In genomic region chr15:90680371-90680935, GRCh38 we compare ENCODE assay signal across 10 cellular contexts. TPM values are rescaled to one million over a fixed set of nuclear protein-coding genes. Genes with fewer than 3 reads are reported as not detected.
DNase-seq lines count a peak whose midpoint lies in the region; ATAC-seq, FAIRE-seq and TF ChIP-seq lines count a peak whose summit lies in the region.
"Had no signal": no experiment of that assay in that cellular context is flagged by ENCODE, and none has a peak within 500 bp of the region (broad histone marks: within the 10 kb centered on the region; RNA-seq: fewer than 3 reads in every experiment).

No MANE protein-coding gene starts in this region.

- TF ChIP-seq POLR2A in A549 (IDR thresholded peaks at IDR 0.05; ENCODE audit: low read length), result no peak

- H3K4me2 ChIP-seq in A549 (no peak overlapping the region), mesendoderm (ENCODE audit: low read length) (no peak overlapping the region)

- no peak for TF ChIP-seq EP300 in A549 (IDR thresholded peaks at IDR 0.05)

- no peak overlapping the region for H2AK5ac ChIP-seq in mesendoderm (ENCODE audit: low read length)

- H3K27me3 ChIP-seq in BE2C (no peaks in the 10 kb centered on the region), mesendoderm (ENCODE audit: insufficient read depth, low read length, poor library complexity) (no peaks in the 10 kb centered on the region)

- TF ChIP-seq CTCF in A549 (IDR thresholded peaks at IDR 0.05) (no peak), HFFc6 (IDR thresholded peaks at IDR 0.05) (no peak), BE2C (IDR thresholded peaks at IDR 0.05; ENCODE audit: low read depth, low read length) (no peak)

- no peak overlapping the region for H3K4ac ChIP-seq in mesendoderm (ENCODE audit: low read depth, low read length)

- no peak overlapping the region for H2BK15ac ChIP-seq in mesendoderm (replicated peaks; ENCODE audit: low read depth)

- H4K5ac ChIP-seq in mesendoderm (ENCODE audit: low read length), result no peak overlapping the region

- H3K56ac ChIP-seq in mesendoderm (ENCODE audit: low read length), result no peak overlapping the region

- TF ChIP-seq RAD21 in A549 (conservative IDR thresholded peaks at IDR 0.05 in 1 of 2, IDR thresholded peaks at IDR 0.05 in 1 of 2), result no peak

- H3K4me1 Mint-ChIP-seq in HFFc6 (ENCODE audit: low read depth), result peaks cover 47% of the 10 kb centered on the region

- peak; percentile 63 to 68 for ATAC-seq in A549

- H3K27ac ChIP-seq in A549, result peak overlapping the region in 1 of 2 experiments; percentile 23; a peak in 1 of 6 replicates
- H3K27ac ChIP-seq in mesendoderm (ENCODE audit: low read depth, low read length), result no peak overlapping the region
- H3K27ac ChIP-seq: parathyroid adenoma had no signal

- H3K79me1 ChIP-seq in mesendoderm (ENCODE audit: low read length), result no peaks in the 10 kb centered on the region

- WGBS in A549 (ENCODE audit: missing lambda C conversion rate), result 38% methylated on average over 6 of the region's 6 CpGs
- no CpG with 5 or more reads among the region's 6 CpGs for WGBS in mesendoderm (ENCODE audit: extremely low coverage, insufficient coverage, low lambda C conversion rate)

- H3K9me3 ChIP-seq in A549 (no peaks in the 10 kb centered on the region), BE2C (no peaks in the 10 kb centered on the region)

- H3K18ac ChIP-seq in mesendoderm (ENCODE audit: low read length), result no peak overlapping the region

- H3K9me3 Mint-ChIP-seq in HFFc6, result no peaks in the 10 kb centered on the region

- no peak for FAIRE-seq in A549 (lab: Jason Lieb, UNC)
- FAIRE-seq in frontal cortex (lab: Jason Lieb, UNC), result no peak

- H3K27me3 Mint-ChIP-seq in HFFc6 (ENCODE audit: insufficient read depth), result peaks cover 6% of the 10 kb centered on the region

- H3K36me3 Mint-ChIP-seq in HFFc6 (ENCODE audit: low read depth), result peaks cover 5% of the 10 kb centered on the region; the same call in 1 of the 2 replicates

- peak overlapping the region; percentile 97 for H3K27ac Mint-ChIP-seq in HFFc6

- H4K8ac ChIP-seq in mesendoderm (ENCODE audit: low read depth, low read length), result no peak overlapping the region

- H2BK120ac ChIP-seq in mesendoderm (ENCODE audit: low read depth, low read length), result no peak overlapping the region

- H3K4me3 ChIP-seq in A549 (no peak overlapping the region), BE2C (ENCODE audit: low read depth, low read length) (no peak overlapping the region), mesendoderm (ENCODE audit: low read length) (no peak overlapping the region)

- H3K4me1 ChIP-seq in A549 (peaks cover 9% of the 10 kb centered on the region; the same call in 2 of the 3 replicates), BE2C (no peaks in the 10 kb centered on the region), mesendoderm (ENCODE audit: control insufficient read depth, low read depth, low read length) (no peaks in the 10 kb centered on the region)
- H3K4me1 ChIP-seq: parathyroid adenoma had no signal

- POLR2A ChIA-PET in A549 (lab: Yijun Ruan, JAX), result no interaction called here

- H3K23ac ChIP-seq in mesendoderm (ENCODE audit: low read length), result no peak overlapping the region

- CTCF ChIA-PET in A549 (lab: Yijun Ruan, JAX), result interaction anchor here (0.6 kb wide), 1 partner anchor 205 kb away, joined by 3 read pairs; no protein-coding TSS in a partner anchor

- no peak overlapping the region for H2BK5ac ChIP-seq in mesendoderm (ENCODE audit: low read length)

- no peaks in the 10 kb centered on the region for H3K79me2 ChIP-seq in mesendoderm (ENCODE audit: control insufficient read depth, insufficient read depth, low read length)
- H3K79me2 ChIP-seq: parathyroid adenoma had no signal

- no peak for DNase-seq in A549 (ENCODE audit: low read depth in 1 of 2, low spot score in 1 of 2)
- peak; percentile 96 for DNase-seq in HFFc6
- peak; percentile 79 for DNase-seq in brain pericyte (ENCODE audit: low read depth, low spot score)
- DNase-seq in kidney tubule cell (ENCODE audit: low spot score), result peak; percentile 85
- DNase-seq in BE2C, result no peak
- no peak for DNase-seq in mesendoderm
- DNase-seq in HUDEP-2 (lab: John Stamatoyannopoulos, UW; ENCODE audit: unreplicated experiment in 76 of 76), result no peak
- no peak for DNase-seq in frontal cortex (ENCODE audit: low spot score in 2 of 2)
- DNase-seq: NCI-H748 treated with DMSO at 0.1 percent for 48 hours had no signal

- H3K36me3 ChIP-seq in BE2C (no peaks in the 10 kb centered on the region), mesendoderm (ENCODE audit: control insufficient read depth, insufficient read depth, low read length) (no peaks in the 10 kb centered on the region)

- no peak overlapping the region for H3K4me3 Mint-ChIP-seq in HFFc6

- H3K9ac ChIP-seq in mesendoderm (ENCODE audit: low read length), result no peak overlapping the region
- H3K9ac ChIP-seq: parathyroid adenoma had no signal

TF ChIP-seq in A549, 52 proteins besides CTCF, POLR2A, EP300 and RAD21:
- TF ChIP-seq RARB (CRISPR knock-in tag; IDR thresholded peaks at IDR 0.05) (no peak), ZFP36 (IDR thresholded peaks at IDR 0.05; ENCODE audit: borderline replicate concordance, partially characterized antibody) (no peak), ZSCAN20 (CRISPR knock-in tag; IDR thresholded peaks at IDR 0.05) (no peak), FOXS1 (CRISPR knock-in tag; IDR thresholded peaks at IDR 0.05) (no peak), BHLHE40 (IDR thresholded peaks at IDR 0.05; ENCODE audit: low read depth, low read length) (no peak), ESRRA (IDR thresholded peaks at IDR 0.05; ENCODE audit: borderline replicate concordance, low read length) (no peak), SMC3 (IDR thresholded peaks at IDR 0.05) (no peak), ZC3H11A (IDR thresholded peaks at IDR 0.05) (no peak), FOSL2 (IDR thresholded peaks at IDR 0.05) (no peak), FOSL2 (CRISPR knock-in tag; IDR thresholded peaks at IDR 0.05) (no peak), TP53 (CRISPR knock-in tag; IDR thresholded peaks at IDR 0.05) (no peak), RNF2 (IDR thresholded peaks at IDR 0.05; ENCODE audit: borderline replicate concordance, low read depth) (no peak), CBX2 (IDR thresholded peaks at IDR 0.05; ENCODE audit: borderline replicate concordance, low read depth) (no peak), HOXA7 (CRISPR knock-in tag; IDR thresholded peaks at IDR 0.05) (no peak), CHD2 (IDR thresholded peaks at IDR 0.05; ENCODE audit: low read length, partially characterized antibody) (no peak), JUNB (IDR thresholded peaks at IDR 0.05) (no peak), KDM1A (IDR thresholded peaks at IDR 0.05; ENCODE audit: low read depth) (no peak), EHF (CRISPR knock-in tag; IDR thresholded peaks at IDR 0.05) (no peak)
TF ChIP-seq in A549: peak in this region for 0.

RNA-seq across cellular contexts. Expression of gene BLM, which starts 36.7 kb away (rescaled TPM):
- 14.5 and 15.2 TPM in 2 replicates for polyA plus RNA-seq in A549 (2011; rRNA removed)
- polyA plus RNA-seq in A549 (2012; cell fraction: cytosol; rRNA removed), result 6.3 and 6.5 TPM in 2 replicates
- 6.2 and 9.2 TPM in 2 replicates for polyA plus RNA-seq in A549 (2012; cell fraction: nucleus; rRNA removed)
- polyA plus RNA-seq in A549 (2017; fragmentation: RNase III; extraction: RNeasy Plus Mini Kit Qiagen cat#74134 plus additional on column Dnase treatment), result 8.6 to 10.5 TPM (median 10.2 TPM) in 3 replicates
- polyA minus RNA-seq in A549 (2011; rRNA and poly(A)+ RNA removed), result 19.5 and 21.5 TPM in 2 replicates
- 1 to 10 TPM; 2.8 to 7.7 (median 6.1) TPM for total RNA-seq in HFFc6 (2021; fragmentation: NEBNext Ultra II Directional; extraction: Animal tissue kit (Norgen Biotek cat#: 25700))
- 10.3 TPM for polyA plus RNA-seq in BE2C (2012; ENCODE audit: insufficient read depth, insufficient read length, low read depth)
- polyA plus RNA-seq in mesendoderm (2013, experiment 1 of 2), result 33.2 TPM
- polyA plus RNA-seq in mesendoderm (2013, experiment 2 of 2), result 30.6 TPM
- total RNA-seq in frontal cortex, result 3.3 TPM

Comparison
In these comparisons a context has a peak if more than half of its experiments do, and no peak if none do; other contexts are left out.
1. DNase-seq: peak in HFFc6 (single experiment), brain pericyte (single experiment) and kidney tubule cell (single experiment); none in A549 (0 of 2), BE2C (single experiment), mesendoderm (single experiment), HUDEP-2 (0 of 76) and frontal cortex (0 of 2).